ENCODE assay signal across 11 cellular contexts in genomic region chr3:58005662-58006061, GRCh38. TPM values are rescaled to one million over a fixed set of nuclear protein-coding genes. Genes with fewer than 3 reads are reported as not detected.
DNase-seq lines count a peak whose midpoint lies in the region; ATAC-seq and TF ChIP-seq lines count a peak whose summit lies in the region.
"Had no signal": no experiment of that assay in that cellular context is flagged by ENCODE, and none has a peak within 500 bp of the region (broad histone marks: within the 10 kb centered on the region; RNA-seq: fewer than 3 reads in every experiment).

No MANE protein-coding gene starts in this region.

- H3K4me3 ChIP-seq in esophagus squamous epithelium (no peak overlapping the region), prostate gland (no peak overlapping the region)
- H3K4me3 ChIP-seq: skin epidermis had no signal

- intact Hi-C loops in esophagus squamous epithelium (cut with DNase I): loop anchor here (5.0 kb wide), 1 partner anchor 167 kb away; no protein-coding TSS in a partner anchor
- intact Hi-C loops in prostate gland (cut with DNase I): no loop called here

- H3K27ac ChIP-seq in esophagus squamous epithelium: peak overlapping the region; percentile 32 to 63 (median 44)
- peak overlapping the region; percentile 54 to 74 for H3K27ac ChIP-seq in prostate gland

- TF ChIP-seq CTCF in esophagus squamous epithelium (IDR thresholded peaks at IDR 0.05): no peak
- TF ChIP-seq CTCF in prostate gland (IDR thresholded peaks at IDR 0.05): no peak

- H3K4me1 ChIP-seq in esophagus squamous epithelium (peaks cover 13 to 48% (median 26%) of the 10 kb centered on the region in 3 donors), prostate gland (replicated peaks) (peaks cover 5% of the 10 kb centered on the region)

- H3K9me3 ChIP-seq in esophagus squamous epithelium (no peaks in the 10 kb centered on the region), prostate gland (no peaks in the 10 kb centered on the region)

- H3K36me3 ChIP-seq in esophagus squamous epithelium (no peaks in the 10 kb centered on the region), prostate gland (no peaks in the 10 kb centered on the region)

- no peak for ATAC-seq in GM21717 (IDR thresholded peaks at IDR 0.05; ENCODE audit: unreplicated experiment)

- H3K27me3 ChIP-seq in esophagus squamous epithelium: no peaks in the 10 kb centered on the region
- H3K27me3 ChIP-seq in prostate gland (replicated peaks; ENCODE audit: insufficient read depth): no peaks in the 10 kb centered on the region

- no peak for TF ChIP-seq POLR2A in esophagus squamous epithelium (IDR thresholded peaks at IDR 0.05)
- no peak for TF ChIP-seq POLR2A in prostate gland (IDR thresholded peaks at IDR 0.05)

- DNase-seq in ELF-1 (ENCODE audit: low read depth, low spot score): peak; percentile 63
- DNase-seq in RKO (ENCODE audit: low spot score): peak; percentile 84
- DNase-seq in esophagus squamous epithelium (lab: John Stamatoyannopoulos, UW): no peak
- DNase-seq in prostate gland (ENCODE audit: low spot score): no peak
- no peak for DNase-seq in NOMO-1 (lab: John Stamatoyannopoulos, UW; ENCODE audit: unreplicated experiment in 2 of 2)
- DNase-seq in T-helper 2 cell: no peak
- DNase-seq in activated T-cell treated with anti-CD3 and anti-CD28 coated beads for 4 hours: no peak
- DNase-seq: DMS79, NCI-H2081 treated with DMSO at 0.1 percent for 48 hours had no signal

- WGBS in esophagus squamous epithelium, 2 donors: 41 to 51% methylated on average over 2 of the region's 2 CpGs
- 75% methylated on average over 2 of the region's 2 CpGs for WGBS in prostate gland

RNA-seq across cellular contexts. Expression of gene FLNB, which starts 2.6 kb away (rescaled TPM):
- total RNA-seq in esophagus squamous epithelium (10 to 100 TPM; 65.4 to 77.0 (median 71.5) TPM), prostate gland (100 to 1,000 TPM; 331 to 408 TPM)

Comparison
In these comparisons a context has a peak if more than half of its experiments do, and no peak if none do; other contexts are left out.
1. DNase-seq: peak in ELF-1 (single experiment) and RKO (single experiment); none in esophagus squamous epithelium (single experiment), prostate gland (single experiment), NOMO-1 (0 of 2), T-helper 2 cell (0 of 5) and activated T-cell treated with anti-CD3 and anti-CD28 coated beads for 4 hours (single experiment).
2. RNA of gene FLNB, which starts 2.6 kb away (total RNA-seq): 331 to 408 TPM in prostate gland; 65.4 to 77.0 TPM in esophagus squamous epithelium; every median in the first group is over 4 times any median in the second.